22 cellular contexts compared by ENCODE assay signal in the genomic region with DNA sequence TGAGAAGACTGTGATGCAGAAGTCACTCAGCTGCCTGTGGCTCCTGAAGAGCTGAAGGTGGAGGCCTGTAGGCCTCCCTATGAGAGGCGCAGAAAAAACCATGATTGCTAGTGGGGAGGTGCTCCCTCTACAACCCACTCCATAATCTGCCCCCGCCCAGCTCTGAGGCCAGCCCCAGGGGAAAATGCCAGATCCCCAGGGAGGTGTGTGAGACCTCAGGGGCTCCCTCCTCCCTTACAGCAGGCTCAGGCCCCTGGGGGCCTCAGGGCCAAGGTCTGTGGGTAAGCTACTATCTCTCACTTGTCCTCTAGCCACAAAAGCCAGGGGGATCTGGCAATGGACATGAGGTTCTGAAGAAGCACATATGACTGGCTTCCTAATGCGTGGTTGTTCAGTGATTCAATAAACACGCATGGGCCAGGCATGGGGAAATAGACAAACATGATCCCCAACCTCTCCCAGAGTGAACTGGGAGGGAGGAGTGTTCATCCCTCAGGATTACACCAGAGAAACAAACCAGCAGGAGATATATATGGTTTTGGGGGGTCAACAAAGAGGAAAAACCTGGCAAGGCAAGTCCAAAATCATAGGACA. TPM values are rescaled to one million over a fixed set of nuclear protein-coding genes. Genes with fewer than 3 reads are reported as not detected.
DNase-seq lines count a peak whose midpoint lies in the region; ATAC-seq and TF ChIP-seq lines count a peak whose summit lies in the region.
"Had no signal": no experiment of that assay in that cellular context is flagged by ENCODE, and none has a peak within 500 bp of the region (broad histone marks: within the 10 kb centered on the region; RNA-seq: fewer than 3 reads in every experiment).

No MANE protein-coding gene starts in this region.

- no peaks in the 10 kb centered on the region for H3K27me3 Mint-ChIP-seq in activated CD8-positive, alpha-beta memory T cell treated with anti-CD3 and anti-CD28 coated beads, Interleukin-2, amount 10 ng/mL, durations not matched to agents 7 days and 5 days
- peaks cover 0 to 7% (median 4%) of the 10 kb centered on the region in 3 donors for H3K27me3 Mint-ChIP-seq in immature natural killer cell (ENCODE audit: low read depth in 3 of 3)

- H3K4me1 ChIP-seq in ovary (ENCODE audit: insufficient read depth) (peaks cover 2% of the 10 kb centered on the region), smooth muscle cell (ENCODE audit: low read depth) (no peaks in the 10 kb centered on the region)
- H3K4me1 ChIP-seq: esophagus muscularis mucosa, lower lobe of right lung, suprapubic skin, vagina had no signal

- H3K79me2 ChIP-seq in smooth muscle cell (ENCODE audit: low read depth), result no peaks in the 10 kb centered on the region

- intact Hi-C loops in ovary (cut with DNase I), result no loop called here

- no peak overlapping the region for H3K4me2 ChIP-seq in smooth muscle cell
- H3K4me2 ChIP-seq: SK-N-SH had no signal

- TF ChIP-seq CTCF in BJ (IDR thresholded peaks at IDR 0.05; ENCODE audit: insufficient read depth, low read depth, low read length) (no peak), WERI-Rb-1 (IDR thresholded peaks at IDR 0.05; ENCODE audit: low read depth, low read length) (no peak), fibroblast of the aortic adventitia (IDR thresholded peaks at IDR 0.05; ENCODE audit: insufficient read depth, low read length) (no peak), ovary (IDR thresholded peaks at IDR 0.05) (no peak), smooth muscle cell (IDR thresholded peaks at IDR 0.05; ENCODE audit: borderline replicate concordance, insufficient read depth, poor library complexity, severe bottlenecking) (no peak)

- no peak overlapping the region for H3K4me3 Mint-ChIP-seq in activated CD8-positive, alpha-beta memory T cell treated with anti-CD3 and anti-CD28 coated beads, Interleukin-2, amount 10 ng/mL, durations not matched to agents 7 days and 5 days
- H3K4me3 Mint-ChIP-seq in immature natural killer cell, result no peak overlapping the region
- H3K4me3 Mint-ChIP-seq: activated CD4-positive, alpha-beta memory T cell treated with anti-CD3 and anti-CD28 coated beads, Interleukin-2, amount 10 ng/mL, durations not matched to agents 7 days and 5 days; HFFc6 had no signal

- no peak for TF ChIP-seq POLR2A in ovary (IDR thresholded peaks at IDR 0.05)

- no peaks in the 10 kb centered on the region for H3K36me3 Mint-ChIP-seq in activated CD8-positive, alpha-beta memory T cell treated with anti-CD3 and anti-CD28 coated beads, Interleukin-2, amount 10 ng/mL, durations not matched to agents 7 days and 5 days
- no peaks in the 10 kb centered on the region for H3K36me3 Mint-ChIP-seq in immature natural killer cell

- H3K36me3 ChIP-seq in BJ (ENCODE audit: control insufficient read depth, insufficient read depth, low read length), result no peaks in the 10 kb centered on the region
- no peaks in the 10 kb centered on the region for H3K36me3 ChIP-seq in WERI-Rb-1
- no peaks in the 10 kb centered on the region for H3K36me3 ChIP-seq in ovary
- H3K36me3 ChIP-seq in smooth muscle cell (ENCODE audit: low read depth), result no peaks in the 10 kb centered on the region
- H3K36me3 ChIP-seq: lower lobe of right lung, suprapubic skin, vagina had no signal

- no peak overlapping the region for H2AFZ ChIP-seq in smooth muscle cell (ENCODE audit: low read depth)

- H3K27ac Mint-ChIP-seq in activated CD8-positive, alpha-beta memory T cell treated with anti-CD3 and anti-CD28 coated beads, Interleukin-2, amount 10 ng/mL, durations not matched to agents 7 days and 5 days, result no peak overlapping the region
- H3K27ac Mint-ChIP-seq in immature natural killer cell, result no peak overlapping the region
- H3K27ac Mint-ChIP-seq: activated CD4-positive, alpha-beta memory T cell treated with anti-CD3 and anti-CD28 coated beads, Interleukin-2, amount 10 ng/mL, durations not matched to agents 7 days and 5 days; HFFc6 had no signal

- WGBS in ovary, 3 donors, result 52 to 57% (median 54%) methylated on average over 4 of the region's 4 CpGs
- 49% methylated on average over 4 of the region's 4 CpGs for WGBS in smooth muscle cell (ENCODE audit: low lambda C conversion rate)

- peaks cover 7% of the 10 kb centered on the region for H3K4me1 Mint-ChIP-seq in activated CD8-positive, alpha-beta memory T cell treated with anti-CD3 and anti-CD28 coated beads, Interleukin-2, amount 10 ng/mL, durations not matched to agents 7 days and 5 days
- no peaks in the 10 kb centered on the region for H3K4me1 Mint-ChIP-seq in immature natural killer cell
- H3K4me1 Mint-ChIP-seq: activated CD4-positive, alpha-beta memory T cell treated with anti-CD3 and anti-CD28 coated beads, Interleukin-2, amount 10 ng/mL, durations not matched to agents 7 days and 5 days had no signal

- H3K9me3 ChIP-seq in WERI-Rb-1 (ENCODE audit: severe bottlenecking), result no peaks in the 10 kb centered on the region
- H3K9me3 ChIP-seq in ovary, result no peaks in the 10 kb centered on the region
- no peaks in the 10 kb centered on the region for H3K9me3 ChIP-seq in smooth muscle cell (replicated peaks; ENCODE audit: low read depth)
- H3K9me3 ChIP-seq: esophagus muscularis mucosa, lower lobe of right lung, SK-N-SH, suprapubic skin, vagina had no signal

- CTCF ChIA-PET in BJ (lab: Yijun Ruan, JAX), result no interaction called here
- CTCF ChIA-PET in activated CD8-positive, alpha-beta memory T cell treated with anti-CD3 and anti-CD28 coated beads, Interleukin-2, amount 10 ng/mL, durations not matched to agents 7 days and 5 days (lab: Charles Lee), result no interaction called here

- no peak for TF ChIP-seq EP300 in ovary (IDR thresholded peaks at IDR 0.05)

- DNase-seq in BJ (ENCODE audit: low read depth) (peak; percentile 4), WERI-Rb-1 (peak; percentile 70), fibroblast of the aortic adventitia (ENCODE audit: low read depth) (peak; percentile 51), ovary (peak in 3 of 5 donors; percentile 36 to 62 (median 50)), kidney tubule cell (ENCODE audit: low spot score) (no peak), smooth muscle cell (lab: John Stamatoyannopoulos, UW; ENCODE audit: unreplicated experiment) (no peak), immature natural killer cell (no peak)
- no peak for DNase-seq in activated CD8-positive, alpha-beta memory T cell treated with anti-CD3 and anti-CD28 coated beads, Interleukin-2, amount 10 ng/mL, durations not matched to agents 7 days and 5 days
- DNase-seq: activated CD4-positive, alpha-beta memory T cell treated with anti-CD3 and anti-CD28 coated beads, Interleukin-2, amount 10 ng/mL, durations not matched to agents 7 days and 5 days; activated CD4-positive, CD25-positive, alpha-beta regulatory T cell; aorta; COR-L47; effector CD4-positive, alpha-beta T cell; HFFc6; lower lobe of right lung; NCI-H510A treated with DMSO at 0.1 percent for 48 hours; SK-N-SH; T-helper 9 cell had no signal

- H3K9ac ChIP-seq in smooth muscle cell (ENCODE audit: low read depth), result no peak overlapping the region
- H3K9ac ChIP-seq: SK-N-SH had no signal

- POLR2A ChIA-PET in BJ (lab: Charles Lee), result no interaction called here

- H3F3A ChIP-seq in smooth muscle cell (ENCODE audit: low read depth), result no peaks in the 10 kb centered on the region

- H4K20me1 ChIP-seq in smooth muscle cell (ENCODE audit: low read depth), result no peaks in the 10 kb centered on the region

- peak overlapping the region; percentile 89 for H3K27ac ChIP-seq in WERI-Rb-1
- H3K27ac ChIP-seq in ovary, result peak overlapping the region in 1 of 2 donors; percentile 34
- H3K27ac ChIP-seq in smooth muscle cell (ENCODE audit: low read depth), result no peak overlapping the region
- H3K27ac ChIP-seq: esophagus muscularis mucosa, lower lobe of right lung, RWPE1, suprapubic skin, vagina had no signal

- ATAC-seq in activated CD8-positive, alpha-beta memory T cell treated with anti-CD3 and anti-CD28 coated beads, Interleukin-2, amount 10 ng/mL, durations not matched to agents 7 days and 5 days, result no peak
- ATAC-seq: lower lobe of right lung had no signal

- H3K27me3 ChIP-seq in BJ (ENCODE audit: control insufficient read depth, insufficient read depth, low read length) (no peaks in the 10 kb centered on the region), WERI-Rb-1 (ENCODE audit: insufficient read depth, low read depth, severe bottlenecking) (no peaks in the 10 kb centered on the region), ovary (no peaks in the 10 kb centered on the region), smooth muscle cell (ENCODE audit: low read depth) (no peaks in the 10 kb centered on the region)
- H3K27me3 ChIP-seq: esophagus muscularis mucosa, suprapubic skin, vagina had no signal

- no peak overlapping the region for H3K4me3 ChIP-seq in BJ (ENCODE audit: low read depth, low read length)
- H3K4me3 ChIP-seq in WERI-Rb-1 (ENCODE audit: low read depth, low read length), result peak overlapping the region; percentile 13; the same call in 1 of the 2 replicates
- no peak overlapping the region for H3K4me3 ChIP-seq in fibroblast of the aortic adventitia (ENCODE audit: low read depth, low read length)
- no peak overlapping the region for H3K4me3 ChIP-seq in ovary
- no peak overlapping the region for H3K4me3 ChIP-seq in smooth muscle cell
- H3K4me3 ChIP-seq: esophagus muscularis mucosa, lower lobe of right lung, suprapubic skin, vagina had no signal

- H3K9me3 Mint-ChIP-seq in activated CD8-positive, alpha-beta memory T cell treated with anti-CD3 and anti-CD28 coated beads, Interleukin-2, amount 10 ng/mL, durations not matched to agents 7 days and 5 days (ENCODE audit: low read depth), result no peaks in the 10 kb centered on the region
- H3K9me3 Mint-ChIP-seq in immature natural killer cell, result no peaks in the 10 kb centered on the region
- H3K9me3 Mint-ChIP-seq: activated CD4-positive, alpha-beta memory T cell treated with anti-CD3 and anti-CD28 coated beads, Interleukin-2, amount 10 ng/mL, durations not matched to agents 7 days and 5 days; HFFc6 had no signal

RNA-seq across cellular contexts. Expression of gene MTM1, which starts 51.0 kb away (rescaled TPM):
- 2.6 and 4.6 TPM in 2 replicates for polyA plus RNA-seq in BJ (2011; rRNA removed)
- 1.9 and 2.0 TPM in 2 replicates for polyA minus RNA-seq in BJ (2011; rRNA and poly(A)+ RNA removed)
- total RNA-seq in fibroblast of the aortic adventitia (ENCODE audit: low replicate concordance), result 9.1 and 10.8 TPM in 2 replicates
- total RNA-seq in ovary, result 10 to 100 TPM; 13.4 to 28.3 (median 25.3) TPM
- polyA plus RNA-seq in ovary, result 10 to 100 TPM in 1 of 2 donors, 1 to 10 TPM in 1; 8.8 to 13.5 TPM
- 10 to 100 TPM; 38.6 to 40.3 TPM for total RNA-seq in activated CD8-positive, alpha-beta memory T cell treated with anti-CD3 and anti-CD28 coated beads, Interleukin-2, amount 10 ng/mL, durations not matched to agents 7 days and 5 days
- 10.1 and 12.9 TPM in 2 replicates for total RNA-seq in smooth muscle cell
- 4.5 and 5.1 TPM in 2 replicates for polyA plus RNA-seq in smooth muscle cell
- polyA plus RNA-seq in immature natural killer cell, result 1 to 10 TPM; 2.9 to 4.9 (median 4.9) TPM

Comparison
In these comparisons a context has a peak if more than half of its experiments do, and no peak if none do; other contexts are left out.
1. DNase-seq: peak in BJ (single experiment), WERI-Rb-1 (single experiment), fibroblast of the aortic adventitia (single experiment) and ovary (3 of 5); none in activated CD8-positive, alpha-beta memory T cell treated with anti-CD3 and anti-CD28 coated beads, Interleukin-2, amount 10 ng/mL, durations not matched to agents 7 days and 5 days (single experiment), kidney tubule cell (single experiment), smooth muscle cell (single experiment) and immature natural killer cell (0 of 3).